In the genomic region with DNA sequence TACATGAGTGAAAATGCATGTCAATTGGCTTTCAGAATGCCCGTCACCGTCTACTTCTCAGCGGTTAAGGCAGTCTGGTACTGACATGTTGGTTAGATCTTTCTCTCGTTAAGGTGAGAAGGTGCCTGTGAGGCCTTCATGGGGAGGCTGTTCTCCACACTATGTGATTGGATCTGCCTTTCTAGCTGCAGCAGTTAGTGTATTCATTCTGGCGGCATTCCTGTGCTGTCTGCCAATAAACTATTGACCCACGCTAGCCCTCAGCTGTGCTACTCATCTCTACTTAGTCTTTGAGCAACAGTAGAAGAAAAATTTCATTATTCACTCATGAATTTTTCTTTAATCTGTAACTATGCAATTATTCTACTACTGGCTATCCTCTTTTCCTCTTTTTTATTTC, we compare ENCODE assay signal across 15 cellular contexts. TPM values are rescaled to one million over a fixed set of nuclear protein-coding genes. Genes with fewer than 3 reads are reported as not detected.
DNase-seq lines count a peak whose midpoint lies in the region; TF ChIP-seq lines count a peak whose summit lies in the region.
"Had no signal": no experiment of that assay in that cellular context is flagged by ENCODE, and none has a peak within 500 bp of the region (broad histone marks: within the 10 kb centered on the region; RNA-seq: fewer than 3 reads in every experiment).

No MANE protein-coding gene starts in this region.

- H3K36me3 Mint-ChIP-seq in MCF 10A (ENCODE audit: insufficient read depth, unreplicated experiment) = peaks cover 74% of the 10 kb centered on the region
- H3K36me3 Mint-ChIP-seq in neural crest cell (ENCODE audit: low read depth) = no peaks in the 10 kb centered on the region

- H3K4me3 Mint-ChIP-seq in MCF 10A (ENCODE audit: unreplicated experiment) (no peak overlapping the region), neural crest cell (no peak overlapping the region)

- no peak for DNase-seq in MCF 10A (ENCODE audit: unreplicated experiment)
- no peak for DNase-seq in breast epithelium (ENCODE audit: low spot score in 2 of 2)
- DNase-seq in epithelial cell of proximal tubule (ENCODE audit: low read depth) = peak; percentile 27
- DNase-seq in iris pigment epithelial cell (ENCODE audit: low read depth) = peak; percentile 37
- no peak for DNase-seq in neural crest cell (ENCODE audit: low read depth, low spot score)
- DNase-seq in NCI-H526 (lab: John Stamatoyannopoulos, UW) = no peak
- no peak for DNase-seq in MV-4-11 (lab: John Stamatoyannopoulos, UW)
- DNase-seq in colonic mucosa = no peak
- DNase-seq: 8988T, Caco-2, NCI-H1436 treated with DMSO at 0.1 percent for 48 hours, NCI-H2081, NCI-H526 treated with DMSO at 0.1 percent for 48 hours, RPMI8226 had no signal

- BruUV-seq in MCF 10A (replicated peaks; lab: Mats Ljungman, UMichigan) = no TSS peak

- H3K4me1 ChIP-seq in breast epithelium (no peaks in the 10 kb centered on the region), colonic mucosa (no peaks in the 10 kb centered on the region)
- H3K4me1 ChIP-seq: Caco-2 had no signal

- no peaks in the 10 kb centered on the region for H3K27me3 Mint-ChIP-seq in MCF 10A (ENCODE audit: insufficient read depth, unreplicated experiment)
- no peaks in the 10 kb centered on the region for H3K27me3 Mint-ChIP-seq in neural crest cell (ENCODE audit: low read depth)

- no peak for TF ChIP-seq POLR2A in breast epithelium (IDR thresholded peaks at IDR 0.05)

- H3K36me3 ChIP-seq in breast epithelium (no peaks in the 10 kb centered on the region), colonic mucosa (peaks cover 6% of the 10 kb centered on the region)

- H3K9me3 ChIP-seq in breast epithelium (no peaks in the 10 kb centered on the region), colonic mucosa (no peaks in the 10 kb centered on the region)
- H3K9me3 ChIP-seq: Caco-2 had no signal

- H3K9ac ChIP-seq in colonic mucosa (ENCODE audit: low read depth in 2 of 2, low read length in 2 of 2) = no peak overlapping the region

- CTCF ChIA-PET in MCF 10A (lab: Yijun Ruan, JAX) = no interaction called here

- TF ChIP-seq CTCF in MCF 10A (IDR thresholded peaks at IDR 0.05; ENCODE audit: unreplicated experiment) (no peak), breast epithelium (IDR thresholded peaks at IDR 0.05) (no peak), epithelial cell of proximal tubule (conservative IDR thresholded peaks at IDR 0.05; ENCODE audit: low read depth, low read length) (no peak), neural crest cell (conservative IDR thresholded peaks at IDR 0.05) (no peak), colonic mucosa (IDR thresholded peaks at IDR 0.05) (no peak)

- H3K27me3 ChIP-seq in breast epithelium (no peaks in the 10 kb centered on the region), colonic mucosa (no peaks in the 10 kb centered on the region)

- H3K27ac ChIP-seq in breast epithelium = no peak overlapping the region
- no peak overlapping the region for H3K27ac ChIP-seq in colonic mucosa
- H3K27ac ChIP-seq: C4-2B had no signal

- no peaks in the 10 kb centered on the region for H3K9me3 Mint-ChIP-seq in MCF 10A (ENCODE audit: unreplicated experiment)
- H3K9me3 Mint-ChIP-seq in neural crest cell = no peaks in the 10 kb centered on the region

- H3K27ac Mint-ChIP-seq in MCF 10A (ENCODE audit: low read depth, unreplicated experiment) (peak overlapping the region; percentile 36), neural crest cell (ENCODE audit: unreplicated experiment) (peak overlapping the region; percentile 28)

- H3K4me3 ChIP-seq in breast epithelium (no peak overlapping the region), epithelial cell of proximal tubule (ENCODE audit: low read depth, low read length) (no peak overlapping the region), colonic mucosa (no peak overlapping the region)

- POLR2A ChIA-PET in MCF 10A (lab: Yijun Ruan, JAX) = interaction anchor here (0.5 to 1.7 kb wide), 2 partner anchors 10 to 577 kb away, joined by 4 to 5 read pairs; no protein-coding TSS in a partner anchor

- intact Hi-C loops in MCF 10A (cut with micrococcal nuclease) = no loop called here
- intact Hi-C loops in breast epithelium (cut with DNase I; ENCODE audit: low total_unique reads) = no loop called here
- intact Hi-C loops in colonic mucosa (cut with DNase I) = no loop called here

- H3K4me1 Mint-ChIP-seq in MCF 10A (ENCODE audit: insufficient read depth, unreplicated experiment) (no peaks in the 10 kb centered on the region), neural crest cell (peaks cover 10% of the 10 kb centered on the region)

RNA-seq across cellular contexts. Expression of a gene that starts 32.0 kb away (rescaled TPM):
- total RNA-seq in MCF 10A (2022) (11.3 and 13.2 TPM in 2 replicates), breast epithelium (10 to 100 TPM in 1 of 3 donors, 1 to 10 TPM in 2; 6.9 to 13.5 (median 7.8) TPM), epithelial cell of proximal tubule (5.1 and 5.4 TPM in 2 replicates), neural crest cell (9.1 and 10.1 TPM in 2 replicates), colonic mucosa (1 to 10 TPM; 5.2 to 6.2 TPM)

RNA-seq across cellular contexts. Expression of a gene that starts 39.9 kb away (rescaled TPM):
- total RNA-seq in MCF 10A (2022) = 87.4 and 88.6 TPM in 2 replicates
- total RNA-seq in breast epithelium = 10 to 100 TPM; 27.5 to 47.8 (median 42.1) TPM
- 28.1 and 39.3 TPM in 2 replicates for total RNA-seq in epithelial cell of proximal tubule
- total RNA-seq in neural crest cell = 67.0 and 69.0 TPM in 2 replicates
- total RNA-seq in colonic mucosa = 100 to 1,000 TPM in 1 of 2 donors, 10 to 100 TPM in 1; 80.9 to 103 TPM

Comparison
In these comparisons a context has a peak if more than half of its experiments do, and no peak if none do; other contexts are left out.
1. DNase-seq: peak in epithelial cell of proximal tubule (single experiment) and iris pigment epithelial cell (single experiment); none in MCF 10A (single experiment), breast epithelium (0 of 2), neural crest cell (single experiment), NCI-H526 (0 of 2), MV-4-11 (single experiment) and colonic mucosa (single experiment).